32 cellular contexts compared by ENCODE assay signal in the genomic region with DNA sequence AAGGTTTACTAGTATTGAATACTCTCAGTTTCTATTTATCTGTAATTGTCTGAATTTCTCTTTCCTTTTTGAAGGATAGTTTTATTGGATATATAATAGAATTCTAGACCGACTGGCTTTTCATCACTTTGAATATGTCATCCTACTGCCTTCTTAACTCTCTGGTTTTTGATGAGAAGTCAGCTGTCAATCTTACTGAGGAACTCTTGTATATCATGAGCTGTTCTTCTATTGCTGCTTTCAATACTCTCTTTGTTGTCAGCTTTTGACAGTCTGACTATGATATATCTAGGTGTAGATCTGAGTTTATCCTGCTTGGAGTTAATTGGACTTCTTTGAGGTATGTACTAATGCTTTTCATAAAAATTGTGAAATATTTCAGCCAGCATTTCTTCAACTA.
"Had no signal": no experiment of that assay in that cellular context is flagged by ENCODE, and none has a peak within 500 bp of the region (broad histone marks: within the 10 kb centered on the region; RNA-seq: fewer than 3 reads in every experiment).

No MANE protein-coding gene starts in this region.

- H3K27me3 ChIP-seq: neural progenitor cell, ovary, spleen, suprapubic skin, testis, tibial artery, transverse colon, upper lobe of right lung, uterus had no signal

- ATAC-seq: naive thymus-derived CD8-positive, alpha-beta T cell; natural killer cell treated with Interleukin-12 subunit alpha and Interleukin-12 subunit beta and Interleukin-15 and Interleukin-18, amount 100 ng/mL, for 72 hours; psoas muscle; right cardiac atrium; sciatic nerve; stimulated activated memory B cell treated with anti-CD40 and anti-IgM and Interleukin-4, amounts not matched to agents 10 μg/mL and 1 μg/mL and 100 μg/mL, for 72 hours; stimulated activated naive CD8-positive, alpha-beta T cell treated with anti-CD3 and anti-CD28 coated beads, Interleukin-15, amount 100 ng/mL, for 72 hours; stimulated activated naive CD8-positive, alpha-beta T cell treated with anti-CD3 and anti-CD28 coated beads, Interleukin-15, Interleukin-2, amounts not matched to agents 100 U/mL and 50 U/mL, for 24 hours; upper lobe of right lung had no signal

- H3K4me3 ChIP-seq: neural progenitor cell, ovary, psoas muscle, skin epidermis, smooth muscle cell, spleen, suprapubic skin, testis, tibial artery, transverse colon, upper lobe of right lung, uterus had no signal

- H3K27ac Mint-ChIP-seq: naive thymus-derived CD8-positive, alpha-beta T cell; natural killer cell treated with Interleukin-12 subunit alpha and Interleukin-12 subunit beta and Interleukin-15 and Interleukin-18, amount 100 ng/mL, for 72 hours; nephron progenitor cell; neural progenitor cell; progenitor cell of endocrine pancreas; stimulated activated memory B cell treated with anti-CD40 and anti-IgM and Interleukin-4, amounts not matched to agents 10 μg/mL and 1 μg/mL and 100 μg/mL, for 72 hours; stimulated activated naive CD8-positive, alpha-beta T cell treated with anti-CD3 and anti-CD28 coated beads, Interleukin-15, amount 100 ng/mL, for 72 hours; type B pancreatic cell had no signal

- H3K4me1 ChIP-seq: neural progenitor cell, parathyroid adenoma, psoas muscle, spleen, suprapubic skin, testis, tibial artery, transverse colon, upper lobe of right lung, uterus had no signal

- H3K79me2 ChIP-seq: parathyroid adenoma had no signal

- H3K27me3 Mint-ChIP-seq: naive thymus-derived CD8-positive, alpha-beta T cell; natural killer cell treated with Interleukin-12 subunit alpha and Interleukin-12 subunit beta and Interleukin-15 and Interleukin-18, amount 100 ng/mL, for 72 hours; progenitor cell of endocrine pancreas; stimulated activated memory B cell treated with anti-CD40 and anti-IgM and Interleukin-4, amounts not matched to agents 10 μg/mL and 1 μg/mL and 100 μg/mL, for 72 hours; stimulated activated naive CD8-positive, alpha-beta T cell treated with anti-CD3 and anti-CD28 coated beads, Interleukin-15, amount 100 ng/mL, for 72 hours; type B pancreatic cell had no signal

- H3K9me3 ChIP-seq: ovary, psoas muscle, testis, tibial artery, transverse colon, upper lobe of right lung, uterus had no signal

- H2AFZ ChIP-seq: neural progenitor cell, parathyroid adenoma had no signal

- DNase-seq: naive thymus-derived CD8-positive, alpha-beta T cell; nephron progenitor cell; occipital lobe; ovary; posterior cingulate gyrus; psoas muscle; right cardiac atrium; spleen; stimulated activated CD4-positive, alpha-beta T cell treated with anti-CD3 and anti-CD28 coated beads, Interleukin-12 subunit alpha, Interleukin-12 subunit beta, amount 100 ng/mL, for 4 hours; stimulated activated CD4-positive, alpha-beta T cell treated with anti-CD3 and anti-CD28 coated beads, Interleukin-1b, Interleukin-23, amount 100 ng/mL, for 48 hours; stimulated activated CD4-positive, alpha-beta T cell treated with anti-CD3 and anti-CD28 coated beads, Interleukin-4, amount 100 ng/mL, for 1 hour; stimulated activated CD4-positive, alpha-beta T cell treated with anti-CD3 and anti-CD28 coated beads, Interleukin-4, amount 100 ng/mL, for 4 hours; stimulated activated CD8-positive, alpha-beta memory T cell treated with anti-CD3 and anti-CD28 coated beads, Interleukin-4, amount 100 ng/mL, for 48 hours; stimulated activated naive CD4-positive, alpha-beta T cell; stimulated activated naive CD8-positive, alpha-beta T cell treated with anti-CD3 and anti-CD28 coated beads, Interleukin-15, amount 100 ng/mL, for 72 hours; stimulated activated naive CD8-positive, alpha-beta T cell treated with anti-CD3 and anti-CD28 coated beads, Interleukin-15, Interleukin-2, amounts not matched to agents 100 U/mL and 50 U/mL, for 24 hours; substantia nigra; testis; tibial artery; transverse colon; upper lobe of right lung; uterus had no signal

- H3K36me3 ChIP-seq: ovary, tibial artery, upper lobe of right lung, uterus had no signal

- H3K4me2 ChIP-seq: neural progenitor cell, smooth muscle cell had no signal

- H3K9ac ChIP-seq: neural progenitor cell, parathyroid adenoma had no signal

- H3K27ac ChIP-seq: neural progenitor cell, ovary, parathyroid adenoma, psoas muscle, skin epidermis, spleen, suprapubic skin, testis, tibial artery, transverse colon, upper lobe of right lung, uterus had no signal

- H3K4me1 Mint-ChIP-seq: naive thymus-derived CD8-positive, alpha-beta T cell; nephron progenitor cell; neural progenitor cell; stimulated activated memory B cell treated with anti-CD40 and anti-IgM and Interleukin-4, amounts not matched to agents 10 μg/mL and 1 μg/mL and 100 μg/mL, for 72 hours; stimulated activated naive CD8-positive, alpha-beta T cell treated with anti-CD3 and anti-CD28 coated beads, Interleukin-15, amount 100 ng/mL, for 72 hours had no signal

- H3K4me3 Mint-ChIP-seq: naive thymus-derived CD8-positive, alpha-beta T cell; natural killer cell treated with Interleukin-12 subunit alpha and Interleukin-12 subunit beta and Interleukin-15 and Interleukin-18, amount 100 ng/mL, for 72 hours; nephron progenitor cell; neural progenitor cell; stimulated activated memory B cell treated with anti-CD40 and anti-IgM and Interleukin-4, amounts not matched to agents 10 μg/mL and 1 μg/mL and 100 μg/mL, for 72 hours; stimulated activated naive CD8-positive, alpha-beta T cell treated with anti-CD3 and anti-CD28 coated beads, Interleukin-15, amount 100 ng/mL, for 72 hours; type B pancreatic cell had no signal

- H3K9me3 Mint-ChIP-seq: natural killer cell treated with Interleukin-12 subunit alpha and Interleukin-12 subunit beta and Interleukin-15 and Interleukin-18, amount 100 ng/mL, for 72 hours; neural progenitor cell; stimulated activated memory B cell treated with anti-CD40 and anti-IgM and Interleukin-4, amounts not matched to agents 10 μg/mL and 1 μg/mL and 100 μg/mL, for 72 hours; type B pancreatic cell had no signal
